ENCODE assay signal across 16 cellular contexts in genomic region chr15:40049076-40049475, GRCh38. TPM values are rescaled to one million over a fixed set of nuclear protein-coding genes. Genes with fewer than 3 reads are reported as not detected.
DNase-seq lines count a peak whose midpoint lies in the region; ATAC-seq, FAIRE-seq and TF ChIP-seq lines count a peak whose summit lies in the region.
"Had no signal": no experiment of that assay in that cellular context is flagged by ENCODE, and none has a peak within 500 bp of the region (broad histone marks: within the 10 kb centered on the region; RNA-seq: fewer than 3 reads in every experiment).

No MANE protein-coding gene starts in this region.

- no peak for ATAC-seq in effector memory CD8-positive, alpha-beta T cell (replicated peaks)
- ATAC-seq in stimulated activated effector memory CD8-positive, alpha-beta T cell treated with anti-CD3 and anti-CD28 coated beads, Interleukin-12 subunit alpha, Interleukin-12 subunit beta, amount 100 ng/mL, for 72 hours = no peak
- ATAC-seq: heart right ventricle, left cardiac atrium had no signal

- no peaks in the 10 kb centered on the region for H3K27me3 Mint-ChIP-seq in T-helper 2 cell treated with Interferon-gamma antibody and Interleukin-4, amounts not matched to agents 5 μg/mL and 100 μg/mL, for 36 hours (ENCODE audit: low read depth)
- no peaks in the 10 kb centered on the region for H3K27me3 Mint-ChIP-seq in effector memory CD8-positive, alpha-beta T cell

- H3K79me2 ChIP-seq in OCI-LY3 (ENCODE audit: low read length) = 0 out of 2 replicates have a peak, but pooled peaks cover 7% of the 10 kb centered on the region

- no peak for TF ChIP-seq CTCF in OCI-LY3 (IDR thresholded peaks at IDR 0.05; ENCODE audit: low read depth, low read length)

- H3K4me3 ChIP-seq in OCI-LY3 (ENCODE audit: low read length) (no peak overlapping the region), small intestine (ENCODE audit: low read depth in 1 of 2, low read length in 2 of 2) (no peak overlapping the region)
- H3K4me3 ChIP-seq: adrenal gland, heart right ventricle had no signal

- 89 to 97% (median 91%) methylated on average over 3 of the region's 3 CpGs for WGBS in small intestine, 3 donors

- H3K4me3 Mint-ChIP-seq in T-helper 2 cell treated with Interferon-gamma antibody and Interleukin-4, amounts not matched to agents 5 μg/mL and 100 μg/mL, for 36 hours = no peak overlapping the region
- H3K4me3 Mint-ChIP-seq in effector memory CD8-positive, alpha-beta T cell = peak overlapping the region; percentile 62 to 71
- no peak overlapping the region for H3K4me3 Mint-ChIP-seq in stimulated activated effector memory CD8-positive, alpha-beta T cell treated with anti-CD3 and anti-CD28 coated beads, Interleukin-12 subunit alpha, Interleukin-12 subunit beta, amount 100 ng/mL, for 72 hours

- no peak for DNase-seq in T-helper 2 cell treated with Interferon-gamma antibody and Interleukin-4, amounts not matched to agents 5 μg/mL and 100 μg/mL, for 36 hours (ENCODE audit: low spot score)
- DNase-seq in T-helper 2 cell = no peak
- no peak for DNase-seq in effector memory CD8-positive, alpha-beta T cell
- DNase-seq in stimulated activated effector memory CD8-positive, alpha-beta T cell treated with anti-CD3 and anti-CD28 coated beads, Interleukin-12 subunit alpha, Interleukin-12 subunit beta, amount 100 ng/mL, for 72 hours (ENCODE audit: low spot score in 2 of 2) = no peak
- DNase-seq in small intestine = no peak
- DNase-seq in SKM-1 (lab: John Stamatoyannopoulos, UW; ENCODE audit: unreplicated experiment) = no peak
- DNase-seq in AG08395 (ENCODE audit: low spot score) = no peak
- DNase-seq: heart right ventricle, left cardiac atrium, NCI-H2029 treated with DMSO at 0.1 percent for 48 hours, NCI-H524 treated with DMSO at 0.1 percent for 48 hours, T1000 had no signal

- no peak overlapping the region for H2AFZ ChIP-seq in OCI-LY3 (ENCODE audit: low read depth, low read length)

- no peaks in the 10 kb centered on the region for H3K27me3 ChIP-seq in OCI-LY3 (ENCODE audit: low read depth, low read length)
- H3K27me3 ChIP-seq in small intestine (ENCODE audit: control insufficient read depth in 2 of 2, insufficient read depth in 2 of 2, low read length in 2 of 2) = no peaks in the 10 kb centered on the region
- H3K27me3 ChIP-seq: adrenal gland, heart right ventricle had no signal

- H3K4me1 ChIP-seq in OCI-LY3 (ENCODE audit: low read length) = peaks cover 98% of the 10 kb centered on the region
- peaks cover 10 to 27% of the 10 kb centered on the region in 2 donors for H3K4me1 ChIP-seq in small intestine (ENCODE audit: control insufficient read depth in 2 of 2, insufficient read depth in 1 of 2, low read depth in 1 of 2, low read length in 1 of 2)

- H3K36me3 Mint-ChIP-seq in T-helper 2 cell treated with Interferon-gamma antibody and Interleukin-4, amounts not matched to agents 5 μg/mL and 100 μg/mL, for 36 hours (ENCODE audit: low read depth) = peaks cover 6% of the 10 kb centered on the region
- peaks cover 15% of the 10 kb centered on the region for H3K36me3 Mint-ChIP-seq in effector memory CD8-positive, alpha-beta T cell (ENCODE audit: insufficient read depth)
- peaks cover 17% of the 10 kb centered on the region for H3K36me3 Mint-ChIP-seq in stimulated activated effector memory CD8-positive, alpha-beta T cell treated with anti-CD3 and anti-CD28 coated beads, Interleukin-12 subunit alpha, Interleukin-12 subunit beta, amount 100 ng/mL, for 72 hours

- peak overlapping the region; percentile 86 for H3K9ac ChIP-seq in OCI-LY3 (ENCODE audit: low read length)

- H3K27ac Mint-ChIP-seq in T-helper 2 cell treated with Interferon-gamma antibody and Interleukin-4, amounts not matched to agents 5 μg/mL and 100 μg/mL, for 36 hours = peak overlapping the region; percentile 43
- peak overlapping the region; percentile 89 to 94 for H3K27ac Mint-ChIP-seq in effector memory CD8-positive, alpha-beta T cell
- peak overlapping the region; percentile 97 for H3K27ac Mint-ChIP-seq in stimulated activated effector memory CD8-positive, alpha-beta T cell treated with anti-CD3 and anti-CD28 coated beads, Interleukin-12 subunit alpha, Interleukin-12 subunit beta, amount 100 ng/mL, for 72 hours

- no peaks in the 10 kb centered on the region for H4K20me1 ChIP-seq in OCI-LY3 (ENCODE audit: insufficient read depth, low read length)

- no peaks in the 10 kb centered on the region for H3K36me3 ChIP-seq in OCI-LY3 (replicated peaks; ENCODE audit: low read depth, low read length)
- H3K36me3 ChIP-seq in small intestine (ENCODE audit: control insufficient read depth in 2 of 2, insufficient read depth in 2 of 2, low read length in 2 of 2) = no peaks in the 10 kb centered on the region
- H3K36me3 ChIP-seq: adrenal gland had no signal

- H3K4me1 Mint-ChIP-seq in T-helper 2 cell treated with Interferon-gamma antibody and Interleukin-4, amounts not matched to agents 5 μg/mL and 100 μg/mL, for 36 hours (ENCODE audit: low read depth) = peaks cover 63% of the 10 kb centered on the region
- H3K4me1 Mint-ChIP-seq in effector memory CD8-positive, alpha-beta T cell (ENCODE audit: low read depth in 2 of 2) = peaks cover 48 to 57% of the 10 kb centered on the region in 2 donors
- peaks cover 84% of the 10 kb centered on the region for H3K4me1 Mint-ChIP-seq in stimulated activated effector memory CD8-positive, alpha-beta T cell treated with anti-CD3 and anti-CD28 coated beads, Interleukin-12 subunit alpha, Interleukin-12 subunit beta, amount 100 ng/mL, for 72 hours

- H3K27ac ChIP-seq in OCI-LY3 (ENCODE audit: low read length) (peak overlapping the region; percentile 98), small intestine (ENCODE audit: low read depth in 1 of 2, low read length in 1 of 2) (peak overlapping the region in 1 of 2 donors; percentile 37)
- H3K27ac ChIP-seq: epithelial cell of prostate had no signal

- no peak for FAIRE-seq in small intestine (lab: Jason Lieb, UNC)
- FAIRE-seq: A204.1 had no signal

- H3K9me3 ChIP-seq in OCI-LY3 (ENCODE audit: insufficient read depth, low read length) = no peaks in the 10 kb centered on the region
- no peaks in the 10 kb centered on the region for H3K9me3 ChIP-seq in small intestine (ENCODE audit: control insufficient read depth, low read depth)
- H3K9me3 ChIP-seq: adrenal gland, heart right ventricle had no signal

- peak overlapping the region; percentile 26; the same call in 1 of the 2 replicates for H3K4me2 ChIP-seq in OCI-LY3 (ENCODE audit: low read length)

- no peaks in the 10 kb centered on the region for H3K9me3 Mint-ChIP-seq in T-helper 2 cell treated with Interferon-gamma antibody and Interleukin-4, amounts not matched to agents 5 μg/mL and 100 μg/mL, for 36 hours
- no peaks in the 10 kb centered on the region for H3K9me3 Mint-ChIP-seq in effector memory CD8-positive, alpha-beta T cell
- no peaks in the 10 kb centered on the region for H3K9me3 Mint-ChIP-seq in stimulated activated effector memory CD8-positive, alpha-beta T cell treated with anti-CD3 and anti-CD28 coated beads, Interleukin-12 subunit alpha, Interleukin-12 subunit beta, amount 100 ng/mL, for 72 hours

RNA-seq across cellular contexts. Expression of gene SRP14, which starts 10.1 kb away (rescaled TPM):
- 100 to 1,000 TPM; 282 to 329 (median 318) TPM for polyA plus RNA-seq in small intestine

RNA-seq across cellular contexts. Expression of gene BMF, which starts 59.6 kb away (rescaled TPM):
- 10 to 100 TPM in 2 of 3 donors, 1 to 10 TPM in 1; 4.4 to 19.2 (median 15.2) TPM for polyA plus RNA-seq in small intestine

Comparison
In these comparisons a context has a peak if more than half of its experiments do, and no peak if none do; other contexts are left out.
1. H3K27ac Mint-ChIP-seq: peak in every context shown above with its lines; median percentile 97 in stimulated activated effector memory CD8-positive, alpha-beta T cell treated with anti-CD3 and anti-CD28 coated beads, Interleukin-12 subunit alpha, Interleukin-12 subunit beta, amount 100 ng/mL, for 72 hours; 92 in effector memory CD8-positive, alpha-beta T cell; 43 in T-helper 2 cell treated with Interferon-gamma antibody and Interleukin-4, amounts not matched to agents 5 μg/mL and 100 μg/mL, for 36 hours.
2. H3K4me3 Mint-ChIP-seq: peak in effector memory CD8-positive, alpha-beta T cell (2 of 2); none in T-helper 2 cell treated with Interferon-gamma antibody and Interleukin-4, amounts not matched to agents 5 μg/mL and 100 μg/mL, for 36 hours (single experiment) and stimulated activated effector memory CD8-positive, alpha-beta T cell treated with anti-CD3 and anti-CD28 coated beads, Interleukin-12 subunit alpha, Interleukin-12 subunit beta, amount 100 ng/mL, for 72 hours (single experiment).